ENCODE assay signal across 15 cellular contexts in the genomic region with DNA sequence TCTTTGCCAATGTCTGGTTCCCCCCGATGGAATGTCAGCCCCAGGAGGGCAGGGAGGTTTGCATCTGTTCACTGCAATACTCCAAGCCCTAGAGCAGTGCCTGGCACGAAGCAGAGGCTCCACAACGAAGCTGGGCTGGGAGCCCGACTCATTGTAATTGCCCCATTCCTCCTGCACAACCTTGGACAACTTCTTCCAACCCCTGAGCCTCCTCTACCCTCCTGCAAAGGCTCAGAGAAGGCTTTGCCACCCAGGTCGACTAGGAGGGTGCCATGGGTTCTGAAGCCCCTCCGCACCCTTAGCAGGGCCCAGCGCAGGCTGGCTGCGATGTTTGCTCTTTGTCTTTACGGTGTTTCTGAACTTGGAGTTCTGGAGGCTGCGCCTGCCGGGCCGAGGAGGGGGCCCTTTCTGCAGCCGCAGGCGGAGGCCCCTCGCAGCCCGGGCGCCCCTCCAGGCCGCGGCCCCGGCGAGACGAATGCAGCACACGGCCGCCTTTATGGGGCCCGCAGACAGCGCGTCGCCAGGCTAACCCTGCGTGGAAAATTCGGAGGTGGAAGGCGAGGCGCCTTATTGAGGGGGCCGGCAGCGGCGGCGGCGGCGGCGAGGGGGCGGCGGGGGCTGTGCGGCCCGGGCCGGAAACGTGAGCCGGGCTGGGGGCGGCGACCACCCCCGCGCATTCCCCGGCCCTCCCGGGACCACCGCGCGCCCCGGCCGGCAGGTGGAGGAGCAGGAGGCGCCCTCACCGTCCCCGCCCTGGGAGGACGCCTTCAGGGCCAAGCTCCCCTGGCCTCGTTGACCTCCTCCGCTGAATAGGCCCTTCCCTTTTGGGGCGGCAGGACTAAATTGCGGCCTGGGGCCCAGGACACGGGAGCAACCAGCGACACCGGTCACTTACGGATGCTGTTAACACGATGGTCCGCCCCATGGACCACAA. TPM values are rescaled to one million over a fixed set of nuclear protein-coding genes. Genes with fewer than 3 reads are reported as not detected.
DNase-seq lines count a peak whose midpoint lies in the region; ATAC-seq, FAIRE-seq and TF ChIP-seq lines count a peak whose summit lies in the region.
"Had no signal": no experiment of that assay in that cellular context is flagged by ENCODE, and none has a peak within 500 bp of the region (broad histone marks: within the 10 kb centered on the region; RNA-seq: fewer than 3 reads in every experiment).

No MANE protein-coding gene starts in this region.

- H3K27ac Mint-ChIP-seq in astrocyte (ENCODE audit: unreplicated experiment): no peak overlapping the region
- H3K27ac Mint-ChIP-seq: activated naive CD4-positive, alpha-beta T cell treated with anti-CD3 and anti-CD28 coated beads for 36 hours; stimulated activated naive B cell treated with anti-CD40 and anti-IgM and Interleukin-4, amounts not matched to agents 10 μg/mL and 1 μg/mL and 100 μg/mL, for 72 hours had no signal

- H3K9ac ChIP-seq in HUES48 (ENCODE audit: low read depth, low read length) (peak overlapping the region; percentile 51; the same call in 1 of the 2 replicates), astrocyte (ENCODE audit: low read length) (no peak overlapping the region)

- H3K4me3 ChIP-seq in HUES48 (ENCODE audit: low read depth, low read length) (peak overlapping the region; percentile 55), astrocyte (ENCODE audit: insufficient read depth, low read depth, low read length) (no peak overlapping the region)

- H3K27ac ChIP-seq in HUES48 (ENCODE audit: low read depth, low read length): no peak overlapping the region
- no peak overlapping the region for H3K27ac ChIP-seq in astrocyte (ENCODE audit: low read depth, low read length)

- H3K36me3 Mint-ChIP-seq in astrocyte (ENCODE audit: low read depth, unreplicated experiment): no peaks in the 10 kb centered on the region
- H3K36me3 Mint-ChIP-seq: stimulated activated naive B cell treated with anti-CD40 and anti-IgM and Interleukin-4, amounts not matched to agents 10 μg/mL and 1 μg/mL and 100 μg/mL, for 72 hours had no signal

- H3K4me2 ChIP-seq in astrocyte (ENCODE audit: low read length): peak overlapping the region; percentile 61

- peak overlapping the region; percentile 82 for H2AFZ ChIP-seq in astrocyte (ENCODE audit: low read depth, low read length)

- no peak for TF ChIP-seq CTCF in astrocyte (IDR thresholded peaks at IDR 0.05; ENCODE audit: insufficient read depth, low read depth, low read length)

- H3K27me3 Mint-ChIP-seq in astrocyte (ENCODE audit: low read depth, unreplicated experiment): peaks cover 18% of the 10 kb centered on the region

- no peak for FAIRE-seq in astrocyte (lab: Jason Lieb, UNC)
- FAIRE-seq: H54 had no signal

- no peaks in the 10 kb centered on the region for H3K9me3 ChIP-seq in HUES48 (ENCODE audit: control insufficient read depth, insufficient read depth, low read length)
- no peaks in the 10 kb centered on the region for H3K9me3 ChIP-seq in astrocyte (ENCODE audit: insufficient read depth, low read depth, low read length)

- no peaks in the 10 kb centered on the region for H4K20me1 ChIP-seq in astrocyte (ENCODE audit: insufficient read depth, low read length)

- peaks cover 9% of the 10 kb centered on the region for H3K4me1 Mint-ChIP-seq in astrocyte (ENCODE audit: low read depth, unreplicated experiment)

- H3K4me1 ChIP-seq in HUES48 (ENCODE audit: control insufficient read depth, insufficient read depth, low read length) (peaks cover 4% of the 10 kb centered on the region; the same call in 1 of the 2 replicates), astrocyte (ENCODE audit: insufficient read depth, low read length) (no peaks in the 10 kb centered on the region)

- no peaks in the 10 kb centered on the region for H3K36me3 ChIP-seq in HUES48 (ENCODE audit: control insufficient read depth, insufficient read depth, low read length)
- no peaks in the 10 kb centered on the region for H3K36me3 ChIP-seq in astrocyte (ENCODE audit: insufficient read depth, low read length)

- no peaks in the 10 kb centered on the region for H3K79me2 ChIP-seq in astrocyte (ENCODE audit: insufficient read depth, low read length)

- intact Hi-C loops in sciatic nerve (cut with DNase I): loop anchor here (5.0 kb wide), 1 partner anchor 393 kb away; no protein-coding TSS in a partner anchor

- no peak overlapping the region for H3K4me3 Mint-ChIP-seq in astrocyte (ENCODE audit: unreplicated experiment)
- H3K4me3 Mint-ChIP-seq: activated naive CD4-positive, alpha-beta T cell treated with anti-CD3 and anti-CD28 coated beads for 36 hours; stimulated activated naive B cell treated with anti-CD40 and anti-IgM and Interleukin-4, amounts not matched to agents 10 μg/mL and 1 μg/mL and 100 μg/mL, for 72 hours had no signal

- no peaks in the 10 kb centered on the region for H3K9me3 Mint-ChIP-seq in astrocyte (ENCODE audit: unreplicated experiment)
- H3K9me3 Mint-ChIP-seq: activated naive CD4-positive, alpha-beta T cell treated with anti-CD3 and anti-CD28 coated beads for 36 hours; stimulated activated naive B cell treated with anti-CD40 and anti-IgM and Interleukin-4, amounts not matched to agents 10 μg/mL and 1 μg/mL and 100 μg/mL, for 72 hours had no signal

- DNase-seq in astrocyte (ENCODE audit: low read depth): no peak
- peak; percentile 72 for DNase-seq in iPS-NIHi11 (ENCODE audit: low spot score)
- DNase-seq in sciatic nerve (ENCODE audit: low spot score): no peak
- no peak for DNase-seq in GM19238 (ENCODE audit: insufficient read length, low spot score)
- DNase-seq in NCI-H82 treated with DMSO at 0.1 percent for 48 hours (lab: John Stamatoyannopoulos, UW; ENCODE audit: unreplicated experiment): no peak
- DNase-seq: activated naive CD4-positive, alpha-beta T cell treated with anti-CD3 and anti-CD28 coated beads for 36 hours; midbrain; NCI-H2029 treated with DMSO at 0.1 percent for 48 hours; stimulated activated CD4-positive, alpha-beta T cell treated with anti-CD3 and anti-CD28 coated beads, Interleukin-4, amount 100 ng/mL, for 4 hours; stimulated activated naive B cell treated with anti-CD40 and anti-IgM and Interleukin-4, amounts not matched to agents 10 μg/mL and 1 μg/mL and 100 μg/mL, for 72 hours had no signal

- ATAC-seq in sciatic nerve (peak; percentile 35), GM21515 (IDR thresholded peaks at IDR 0.05; ENCODE audit: unreplicated experiment) (no peak), GM19455 (IDR thresholded peaks at IDR 0.05; ENCODE audit: unreplicated experiment) (no peak)
- ATAC-seq: stimulated activated naive B cell treated with anti-CD40 and anti-IgM and Interleukin-4, amounts not matched to agents 10 μg/mL and 1 μg/mL and 100 μg/mL, for 72 hours had no signal

- H3K27me3 ChIP-seq in HUES48 (ENCODE audit: control insufficient read depth, insufficient read depth, low read length): peaks cover 13% of the 10 kb centered on the region
- peaks cover 3% of the 10 kb centered on the region for H3K27me3 ChIP-seq in astrocyte (ENCODE audit: insufficient read depth, low read length)

RNA-seq across cellular contexts. Expression of a gene that starts 27.0 kb away (rescaled TPM):
- total RNA-seq in astrocyte (9.1 and 9.5 TPM in 2 replicates), sciatic nerve (32.6 TPM)
- total RNA-seq: LHCN-M2 had no signal
